Comparison of ENCODE assay signal across 21 cellular contexts in genomic region chr9:71637433-71637832, GRCh38.
"Had no signal": no experiment of that assay in that cellular context is flagged by ENCODE, and none has a peak within 500 bp of the region (broad histone marks: within the 10 kb centered on the region; RNA-seq: fewer than 3 reads in every experiment).

No MANE protein-coding gene starts in this region.

- H3K27me3 Mint-ChIP-seq: naive thymus-derived CD4-positive, alpha-beta T cell; type B pancreatic cell had no signal

- H3K27me3 ChIP-seq: adrenal gland, breast epithelium, esophagus squamous epithelium, hepatocyte, neutrophil, pancreas, testis had no signal

- FAIRE-seq: astrocyte, pancreas had no signal

- H3K36me3 ChIP-seq: adrenal gland, breast epithelium, esophagus squamous epithelium, neutrophil, pancreas, WERI-Rb-1 had no signal

- H3K36me3 Mint-ChIP-seq: activated naive CD4-positive, alpha-beta T cell treated with anti-CD3 and anti-CD28 coated beads, Interleukin-2, amount 50 U/mL, for 72 hours; stimulated activated memory B cell treated with anti-CD40 and anti-IgM and Interleukin-4, amounts not matched to agents 10 μg/mL and 1 μg/mL and 100 μg/mL, for 72 hours; type B pancreatic cell had no signal

- ATAC-seq: activated naive CD4-positive, alpha-beta T cell treated with anti-CD3 and anti-CD28 coated beads, Interleukin-2, amount 50 U/mL, for 72 hours; naive thymus-derived CD4-positive, alpha-beta T cell; pancreas; sciatic nerve; stimulated activated memory B cell treated with anti-CD40 and anti-IgM and Interleukin-4, amounts not matched to agents 10 μg/mL and 1 μg/mL and 100 μg/mL, for 72 hours had no signal

- H3K4me3 Mint-ChIP-seq: stimulated activated memory B cell treated with anti-CD40 and anti-IgM and Interleukin-4, amounts not matched to agents 10 μg/mL and 1 μg/mL and 100 μg/mL, for 72 hours; type B pancreatic cell had no signal

- H3K9me3 Mint-ChIP-seq: activated naive CD4-positive, alpha-beta T cell treated with anti-CD3 and anti-CD28 coated beads, Interleukin-2, amount 50 U/mL, for 72 hours; stimulated activated memory B cell treated with anti-CD40 and anti-IgM and Interleukin-4, amounts not matched to agents 10 μg/mL and 1 μg/mL and 100 μg/mL, for 72 hours; type B pancreatic cell had no signal

- DNase-seq: activated CD4-positive, alpha-beta T cell treated with anti-CD3 and anti-CD28 coated beads for 1 hour; activated gamma-delta T cell; adrenal gland; effector CD4-positive, alpha-beta T cell; esophagus squamous epithelium; islet precursor cell; naive thymus-derived CD4-positive, alpha-beta T cell; pancreas; stimulated activated CD4-positive, alpha-beta T cell treated with anti-CD3 and anti-CD28 coated beads, Interleukin-4, amount 100 ng/mL, for 4 hours; T-helper 2 cell; testis; WERI-Rb-1 had no signal

- H3K27ac ChIP-seq: hepatocyte, neutrophil, pancreas, testis, WERI-Rb-1 had no signal

- H3K79me2 ChIP-seq: hepatocyte had no signal

- H3K4me3 ChIP-seq: adrenal gland, breast epithelium, esophagus squamous epithelium, hepatocyte, pancreas, smooth muscle cell, testis had no signal

- H3K9me3 ChIP-seq: adrenal gland, breast epithelium, esophagus squamous epithelium, neutrophil, pancreas, testis had no signal

- H3K4me2 ChIP-seq: hepatocyte, smooth muscle cell had no signal

- H3K27ac Mint-ChIP-seq: activated naive CD4-positive, alpha-beta T cell treated with anti-CD3 and anti-CD28 coated beads, Interleukin-2, amount 50 U/mL, for 72 hours; type B pancreatic cell had no signal

- H2AFZ ChIP-seq: hepatocyte had no signal

- H3K4me1 ChIP-seq: breast epithelium, esophagus squamous epithelium, pancreas, testis had no signal
